1 cellular context compared by ENCODE assay signal in the genomic region with DNA sequence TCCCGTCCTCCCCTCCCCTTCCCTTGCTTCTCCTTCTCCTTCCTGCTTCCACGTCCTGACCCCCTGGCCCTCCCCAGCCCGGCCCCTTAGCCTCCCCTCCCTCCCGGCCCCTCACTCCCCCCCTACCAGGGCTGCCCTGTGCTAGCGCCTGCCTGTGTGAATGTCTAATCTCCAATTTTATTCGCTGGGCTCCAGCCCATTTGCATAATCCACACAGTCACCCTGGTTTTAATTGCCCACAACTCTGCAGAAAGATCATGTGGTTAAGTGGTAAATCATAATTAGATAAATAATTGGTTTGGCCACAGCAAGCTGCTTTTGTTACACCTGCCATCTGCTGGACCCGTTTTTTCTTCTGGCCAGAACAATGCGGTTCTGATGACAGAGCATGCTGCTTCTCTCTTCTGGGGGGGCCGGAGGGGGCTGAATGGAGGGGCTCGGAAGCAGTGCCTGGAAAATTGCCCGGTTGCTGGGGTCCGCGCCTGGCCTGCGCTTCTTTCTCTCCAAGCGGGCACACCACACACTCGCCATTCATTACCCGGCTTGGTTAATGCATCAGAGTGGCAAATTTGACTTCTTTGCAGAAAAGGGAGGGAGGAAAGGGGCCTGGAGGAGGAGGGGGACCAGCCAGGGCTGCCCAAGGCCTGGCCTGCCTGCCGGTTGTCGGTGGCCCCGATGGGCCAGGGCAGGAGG.
TF ChIP-seq lines count a peak whose summit lies in the region.

No MANE protein-coding gene starts in this region.

TF ChIP-seq in SK-N-SH treated with all-trans-retinoic acid at 6 μM for 48 hours, 23 proteins besides CTCF, POLR2A, EP300 and RAD21 (continued from another document):
- TF ChIP-seq, protein P1, sequence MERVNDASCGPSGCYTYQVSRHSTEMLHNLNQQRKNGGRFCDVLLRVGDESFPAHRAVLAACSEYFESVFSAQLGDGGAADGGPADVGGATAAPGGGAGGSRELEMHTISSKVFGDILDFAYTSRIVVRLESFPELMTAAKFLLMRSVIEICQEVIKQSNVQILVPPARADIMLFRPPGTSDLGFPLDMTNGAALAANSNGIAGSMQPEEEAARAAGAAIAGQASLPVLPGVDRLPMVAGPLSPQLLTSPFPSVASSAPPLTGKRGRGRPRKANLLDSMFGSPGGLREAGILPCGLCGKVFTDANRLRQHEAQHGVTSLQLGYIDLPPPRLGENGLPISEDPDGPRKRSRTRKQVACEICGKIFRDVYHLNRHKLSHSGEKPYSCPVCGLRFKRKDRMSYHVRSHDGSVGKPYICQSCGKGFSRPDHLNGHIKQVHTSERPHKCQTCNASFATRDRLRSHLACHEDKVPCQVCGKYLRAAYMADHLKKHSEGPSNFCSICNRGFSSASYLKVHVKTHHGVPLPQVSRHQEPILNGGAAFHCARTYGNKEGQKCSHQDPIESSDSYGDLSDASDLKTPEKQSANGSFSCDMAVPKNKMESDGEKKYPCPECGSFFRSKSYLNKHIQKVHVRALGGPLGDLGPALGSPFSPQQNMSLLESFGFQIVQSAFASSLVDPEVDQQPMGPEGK (CRISPR knock-in tag; IDR thresholded peaks at IDR 0.05; ENCODE audit: borderline replicate concordance), result no peak
- TF ChIP-seq BACH2 (CRISPR knock-in tag; IDR thresholded peaks at IDR 0.05; ENCODE audit: borderline replicate concordance) (no peak), SNAI2 (CRISPR knock-in tag; IDR thresholded peaks at IDR 0.05) (no peak), ZNF8 (CRISPR knock-in tag; IDR thresholded peaks at IDR 0.05) (no peak), TOX (CRISPR knock-in tag; IDR thresholded peaks at IDR 0.05; ENCODE audit: borderline replicate concordance) (no peak), RARB (CRISPR knock-in tag; IDR thresholded peaks at IDR 0.05) (no peak), ESRRG (CRISPR knock-in tag; IDR thresholded peaks at IDR 0.05) (no peak), ZC3H10 (CRISPR knock-in tag; IDR thresholded peaks at IDR 0.05) (no peak), TCF4 (CRISPR knock-in tag; IDR thresholded peaks at IDR 0.05; ENCODE audit: borderline replicate concordance) (no peak), OSR1 (CRISPR knock-in tag; IDR thresholded peaks at IDR 0.05) (no peak)
